In the genomic region with DNA sequence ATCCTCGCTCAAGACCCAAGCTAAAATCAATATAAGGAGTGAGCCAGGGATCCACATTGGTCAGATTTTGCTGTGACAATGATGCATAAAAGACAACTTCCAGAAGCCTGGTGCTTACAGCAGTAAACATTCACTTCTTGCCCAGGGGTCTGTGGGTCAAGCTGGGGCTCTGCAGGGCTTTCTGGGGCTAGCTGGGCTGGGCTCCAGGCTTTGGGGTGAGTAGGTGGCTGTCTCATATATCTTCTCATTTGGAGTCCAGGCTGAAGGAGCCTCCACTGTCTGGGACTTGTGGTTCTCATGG, we compare ENCODE assay signal across 10 cellular contexts. TPM values are rescaled to one million over a fixed set of nuclear protein-coding genes. Genes with fewer than 3 reads are reported as not detected.
A peak's percentile ranks its signal among the peaks of the same experiment; 100 is the strongest.
DNase-seq lines count a peak whose midpoint lies in the region; ATAC-seq and TF ChIP-seq lines count a peak whose summit lies in the region.
"Had no signal": no experiment of that assay in that cellular context is flagged by ENCODE, and none has a peak within 500 bp of the region (broad histone marks: within the 10 kb centered on the region; RNA-seq: fewer than 3 reads in every experiment).

No MANE protein-coding gene starts in this region.

- no peaks in the 10 kb centered on the region for H3K9me2 ChIP-seq in PC-9 (ENCODE audit: insufficient read depth)

- H3K9me3 Mint-ChIP-seq in CD4-positive, alpha-beta memory T cell: no peaks in the 10 kb centered on the region
- H3K9me3 Mint-ChIP-seq in effector memory CD8-positive, alpha-beta T cell: no peaks in the 10 kb centered on the region
- H3K9me3 Mint-ChIP-seq in osteocyte (ENCODE audit: unreplicated experiment): no peaks in the 10 kb centered on the region

- no peaks in the 10 kb centered on the region for H3K9me3 ChIP-seq in CD4-positive, alpha-beta memory T cell (ENCODE audit: control insufficient read depth in 1 of 2, low read length in 2 of 2)
- no peaks in the 10 kb centered on the region for H3K9me3 ChIP-seq in PC-9 (ENCODE audit: insufficient read depth, low read depth)

- ATAC-seq in effector memory CD8-positive, alpha-beta T cell (replicated peaks): no peak
- ATAC-seq in GM21576 (IDR thresholded peaks at IDR 0.05; ENCODE audit: unreplicated experiment): no peak

- TF ChIP-seq CTCF in PC-9 (conservative IDR thresholded peaks at IDR 0.05): no peak
- TF ChIP-seq CTCF in osteocyte (IDR thresholded peaks at IDR 0.05): no peak

- intact Hi-C loops in CD4-positive, alpha-beta memory T cell (cut with micrococcal nuclease): loop anchor here (1.0 to 2.0 kb wide), 3 partner anchors 26 to 315 kb away; a partner anchor contains a TSS
- intact Hi-C loops in PC-9 (cut with micrococcal nuclease; ENCODE audit: unreplicated experiment): loop anchor here (1.0 to 2.0 kb wide), 3 partner anchors 26 to 76 kb away; a partner anchor contains a TSS

- no peak overlapping the region for H2AFZ ChIP-seq in PC-9

- no peaks in the 10 kb centered on the region for H3K27me3 ChIP-seq in CD4-positive, alpha-beta memory T cell (ENCODE audit: insufficient read depth, low read length)
- H3K27me3 ChIP-seq in PC-9 (ENCODE audit: insufficient read depth, low read depth): no peaks in the 10 kb centered on the region

- CTCF ChIA-PET in CD4-positive, alpha-beta memory T cell (lab: Charles Lee; ENCODE audit: partially characterized antibody): interaction anchor here (3.5 kb wide), 1 partner anchor 12 kb away, joined by 16 read pairs; no protein-coding TSS in a partner anchor
- CTCF ChIA-PET in PC-9 (lab: Charles Lee): no interaction called here

- H3K79me2 ChIP-seq in PC-9 (ENCODE audit: low read depth): peaks cover 12% of the 10 kb centered on the region; the same call in 1 of the 2 replicates

- H3K4me3 ChIP-seq in CD4-positive, alpha-beta memory T cell (ENCODE audit: low read length in 2 of 2): peak overlapping the region in 1 of 2 donors; percentile 19
- no peak overlapping the region; the same call in 1 of the 2 replicates for H3K4me3 ChIP-seq in PC-9

- peak overlapping the region; percentile 15 to 90 (median 82) for H3K4me3 Mint-ChIP-seq in CD4-positive, alpha-beta memory T cell
- H3K4me3 Mint-ChIP-seq in effector memory CD8-positive, alpha-beta T cell: peak overlapping the region; percentile 73 to 77
- peak overlapping the region; percentile 47 for H3K4me3 Mint-ChIP-seq in osteocyte (ENCODE audit: unreplicated experiment)

- no peaks in the 10 kb centered on the region for H3K36me3 ChIP-seq in CD4-positive, alpha-beta memory T cell (ENCODE audit: insufficient read depth, low read length)
- H3K36me3 ChIP-seq in PC-9 (ENCODE audit: low read depth): no peaks in the 10 kb centered on the region

- no peaks in the 10 kb centered on the region for H4K20me1 ChIP-seq in PC-9 (ENCODE audit: insufficient read depth)

- DNase-seq in CD4-positive, alpha-beta memory T cell: no peak
- DNase-seq in PC-9: no peak
- no peak for DNase-seq in effector memory CD8-positive, alpha-beta T cell
- DNase-seq in osteocyte (ENCODE audit: extremely low spot score, unreplicated experiment): no peak
- DNase-seq in HT-29 (ENCODE audit: low spot score): no peak
- DNase-seq in EL: no peak
- DNase-seq in glomerular visceral epithelial cell (ENCODE audit: extremely low spot score): no peak
- DNase-seq: DND-41, NCI-H1105 treated with DMSO at 0.1 percent for 48 hours had no signal

- no peaks in the 10 kb centered on the region for H3K27me3 Mint-ChIP-seq in CD4-positive, alpha-beta memory T cell
- H3K27me3 Mint-ChIP-seq in effector memory CD8-positive, alpha-beta T cell: no peaks in the 10 kb centered on the region
- no peaks in the 10 kb centered on the region for H3K27me3 Mint-ChIP-seq in osteocyte (ENCODE audit: unreplicated experiment)

- H3K4me2 ChIP-seq in PC-9: peak overlapping the region; percentile 71

- H3F3A ChIP-seq in PC-9 (ENCODE audit: insufficient read depth, low read depth): peaks cover 38% of the 10 kb centered on the region

- peak overlapping the region; percentile 95 to 99 (median 97) for H3K27ac Mint-ChIP-seq in CD4-positive, alpha-beta memory T cell
- H3K27ac Mint-ChIP-seq in effector memory CD8-positive, alpha-beta T cell: peak overlapping the region; percentile 94 to 97
- H3K27ac Mint-ChIP-seq in osteocyte (ENCODE audit: unreplicated experiment): peak overlapping the region; percentile 95

- peak overlapping the region; percentile 72 for H3K27ac ChIP-seq in CD4-positive, alpha-beta memory T cell (ENCODE audit: low read depth, low read length)
- H3K27ac ChIP-seq in PC-9: peak overlapping the region; percentile 95

- no peaks in the 10 kb centered on the region for H3K36me3 Mint-ChIP-seq in CD4-positive, alpha-beta memory T cell
- H3K36me3 Mint-ChIP-seq in effector memory CD8-positive, alpha-beta T cell (ENCODE audit: insufficient read depth): peaks cover 4% of the 10 kb centered on the region
- no peaks in the 10 kb centered on the region for H3K36me3 Mint-ChIP-seq in osteocyte (ENCODE audit: unreplicated experiment)

- H3K4me1 Mint-ChIP-seq in CD4-positive, alpha-beta memory T cell: peaks cover 11 to 36% (median 17%) of the 10 kb centered on the region in 4 donors
- peaks cover 5 to 16% of the 10 kb centered on the region in 2 donors for H3K4me1 Mint-ChIP-seq in effector memory CD8-positive, alpha-beta T cell (ENCODE audit: low read depth in 2 of 2)
- H3K4me1 Mint-ChIP-seq in osteocyte (ENCODE audit: unreplicated experiment): peaks cover 41% of the 10 kb centered on the region

- peaks cover 8% of the 10 kb centered on the region for H3K4me1 ChIP-seq in CD4-positive, alpha-beta memory T cell (ENCODE audit: insufficient read depth, low read length)
- H3K4me1 ChIP-seq in PC-9 (replicated peaks; ENCODE audit: insufficient read depth): peaks cover 59% of the 10 kb centered on the region

- POLR2A ChIA-PET in CD4-positive, alpha-beta memory T cell (lab: Charles Lee; ENCODE audit: partially characterized antibody): interaction anchor here (1.8 kb wide), 1 partner anchor 11 kb away, joined by 4 read pairs; no protein-coding TSS in a partner anchor
- POLR2A ChIA-PET in PC-9 (lab: Charles Lee; ENCODE audit: unreplicated experiment): interaction anchor here (0.5 kb wide), 1 partner anchor 47 kb away, joined by 4 read pairs; no protein-coding TSS in a partner anchor

- BruUV-seq in PC-9 (replicated peaks; lab: Mats Ljungman, UMichigan): TSS peak; percentile 70

RNA-seq across cellular contexts. Expression of a gene that starts 25.8 kb away (rescaled TPM):
- 10 to 100 TPM; 44.4 to 47.5 TPM for total RNA-seq in CD4-positive, alpha-beta memory T cell
- 10 to 100 TPM in 1 of 2 donors, 1 to 10 TPM in 1; 3.8 to 15.5 TPM for polyA plus RNA-seq in CD4-positive, alpha-beta memory T cell
- total RNA-seq in PC-9 (2021) (39.1 and 55.8 TPM in 2 replicates), osteocyte (50.2 and 51.1 TPM in 2 replicates)
- total RNA-seq in HT-29 (2014; rRNA removed; shearing (Covaris generic)): 14.9 and 17.2 TPM in 2 replicates
